11 cellular contexts compared by ENCODE assay signal in the genomic region with DNA sequence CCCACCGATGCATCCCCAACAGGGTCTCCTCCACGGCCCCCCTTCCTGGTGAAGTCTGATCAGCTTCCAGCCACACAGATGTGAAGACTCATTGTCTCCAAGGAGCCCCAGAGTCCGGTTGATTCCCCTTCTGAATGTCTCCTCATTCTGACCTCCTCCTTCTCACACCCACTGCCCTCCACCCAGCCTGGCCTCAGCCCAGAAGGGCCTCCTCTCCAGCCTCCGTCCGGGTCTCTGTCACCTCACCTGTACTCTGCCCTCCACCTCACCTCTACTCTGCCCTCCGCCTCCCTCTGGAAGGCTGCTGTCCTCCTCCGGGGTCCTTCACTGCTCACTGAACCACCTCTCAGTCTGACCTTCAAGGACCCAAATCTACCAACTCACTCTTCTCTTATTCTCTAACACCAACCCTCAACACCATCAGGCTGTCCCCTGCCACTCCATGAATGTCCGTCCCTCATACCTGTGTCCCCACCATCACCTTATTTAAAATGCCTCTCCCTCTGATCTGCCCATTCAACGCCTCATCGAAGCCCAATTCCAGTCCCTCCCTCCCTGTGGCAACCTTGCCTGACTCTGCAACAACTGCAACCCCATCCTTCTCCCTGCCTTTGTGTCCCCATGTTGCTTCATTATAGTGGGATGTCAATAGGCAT.
DNase-seq lines count a peak whose midpoint lies in the region; ATAC-seq, FAIRE-seq and TF ChIP-seq lines count a peak whose summit lies in the region.
"Had no signal": no experiment of that assay in that cellular context is flagged by ENCODE, and none has a peak within 500 bp of the region (broad histone marks: within the 10 kb centered on the region; RNA-seq: fewer than 3 reads in every experiment).

No MANE protein-coding gene starts in this region.

- intact Hi-C loops in HepG2 (cut with micrococcal nuclease; ENCODE audit: unreplicated experiment) = no loop called here

- no peaks in the 10 kb centered on the region for H3K27me3 Mint-ChIP-seq in T-helper 1 cell treated with Interleukin-12 subunit alpha and Interleukin-12 subunit beta and Interleukin-4 antibody, amounts not matched to agents 30 μg/mL and 1 μg/mL, for 36 hours (ENCODE audit: low read depth)
- no peaks in the 10 kb centered on the region for H3K27me3 Mint-ChIP-seq in central memory CD8-positive, alpha-beta T cell

- no peak overlapping the region for H3K9ac ChIP-seq in HepG2 (ENCODE audit: insufficient read depth, low read depth, low read length)

- H2AFZ ChIP-seq in HepG2 (ENCODE audit: low read length) = no peak overlapping the region

- H4K20me1 ChIP-seq in HepG2 (ENCODE audit: insufficient read depth, low read length) = no peaks in the 10 kb centered on the region

- CTCF ChIA-PET in HepG2 (lab: Yijun Ruan, JAX; ENCODE audit: low intra/inter-chr PET ratio, low total read pairs) = no interaction called here

- no peaks in the 10 kb centered on the region for H3K79me2 ChIP-seq in HepG2 (ENCODE audit: insufficient read depth, low read length)

- peak; percentile 22 for ATAC-seq in HG03135 (IDR thresholded peaks at IDR 0.05; ENCODE audit: unreplicated experiment)
- no peak for ATAC-seq in central memory CD8-positive, alpha-beta T cell (replicated peaks; ENCODE audit: extremely low read depth, poor library complexity, severe bottlenecking)
- ATAC-seq in stimulated activated effector memory CD8-positive, alpha-beta T cell treated with anti-CD3 and anti-CD28 coated beads, Interleukin-12 subunit alpha, Interleukin-12 subunit beta, amount 100 ng/mL, for 72 hours = no peak
- no peak for ATAC-seq in HepG2

- no peak for TF ChIP-seq CTCF in HepG2 (CRISPR knock-in tag; IDR thresholded peaks at IDR 0.05)
- no peak for TF ChIP-seq CTCF in WERI-Rb-1 (IDR thresholded peaks at IDR 0.05; ENCODE audit: low read depth, low read length)

- H3K4me1 Mint-ChIP-seq in T-helper 1 cell treated with Interleukin-12 subunit alpha and Interleukin-12 subunit beta and Interleukin-4 antibody, amounts not matched to agents 30 μg/mL and 1 μg/mL, for 36 hours (ENCODE audit: low read depth) = peaks cover 54% of the 10 kb centered on the region
- peaks cover 34% of the 10 kb centered on the region for H3K4me1 Mint-ChIP-seq in central memory CD8-positive, alpha-beta T cell
- H3K4me1 Mint-ChIP-seq in stimulated activated effector memory CD8-positive, alpha-beta T cell treated with anti-CD3 and anti-CD28 coated beads, Interleukin-12 subunit alpha, Interleukin-12 subunit beta, amount 100 ng/mL, for 72 hours = peaks cover 55% of the 10 kb centered on the region

- in situ Hi-C loops in HepG2 (cut with HindIII; ENCODE audit: extremely low pct_ligation_motif_present, low pct_unique_long_range_greater_than_20kb) = no loop called here

- H3K27ac ChIP-seq in HepG2 (ENCODE audit: extremely low read length, insufficient read depth, low read length) (no peak overlapping the region), WERI-Rb-1 (no peak overlapping the region)
- H3K27ac ChIP-seq: 22Rv1 had no signal

- POLR2A ChIA-PET in HepG2 (lab: Yijun Ruan, JAX) = interaction anchor here (1.3 to 3.2 kb wide), 3 partner anchors 28 to 147 kb away, joined by 4 to 25 read pairs (median 7); no protein-coding TSS in a partner anchor

- no TSS peak for BruUV-seq in HepG2 (replicated peaks; lab: Mats Ljungman, UMichigan)

- H3K4me3 Mint-ChIP-seq in T-helper 1 cell treated with Interleukin-12 subunit alpha and Interleukin-12 subunit beta and Interleukin-4 antibody, amounts not matched to agents 30 μg/mL and 1 μg/mL, for 36 hours = peak overlapping the region; percentile 65
- H3K4me3 Mint-ChIP-seq in central memory CD8-positive, alpha-beta T cell = peak overlapping the region; percentile 70
- H3K4me3 Mint-ChIP-seq in stimulated activated effector memory CD8-positive, alpha-beta T cell treated with anti-CD3 and anti-CD28 coated beads, Interleukin-12 subunit alpha, Interleukin-12 subunit beta, amount 100 ng/mL, for 72 hours = peak overlapping the region; percentile 71

- no peak overlapping the region for H3K4me2 ChIP-seq in HepG2 (ENCODE audit: low read depth, low read length)

- TF ChIP-seq EP300 in HepG2 (IDR thresholded peaks at IDR 0.05; ENCODE audit: low read depth in 2 of 2, low read length in 2 of 2) = no peak
- TF ChIP-seq EP300 in HepG2 (CRISPR knock-in tag; IDR thresholded peaks at IDR 0.05; ENCODE audit: borderline replicate concordance) = no peak

- peaks cover 7% of the 10 kb centered on the region for H3K36me3 Mint-ChIP-seq in T-helper 1 cell treated with Interleukin-12 subunit alpha and Interleukin-12 subunit beta and Interleukin-4 antibody, amounts not matched to agents 30 μg/mL and 1 μg/mL, for 36 hours (ENCODE audit: low read depth)
- H3K36me3 Mint-ChIP-seq in central memory CD8-positive, alpha-beta T cell (ENCODE audit: insufficient read depth) = peaks cover 9% of the 10 kb centered on the region
- H3K36me3 Mint-ChIP-seq in stimulated activated effector memory CD8-positive, alpha-beta T cell treated with anti-CD3 and anti-CD28 coated beads, Interleukin-12 subunit alpha, Interleukin-12 subunit beta, amount 100 ng/mL, for 72 hours = peaks cover 5% of the 10 kb centered on the region

- TF ChIP-seq RAD21 in HepG2 (CRISPR knock-in tag; IDR thresholded peaks at IDR 0.05) = no peak

- H3K9me3 ChIP-seq in HepG2 (ENCODE audit: low read length) (no peaks in the 10 kb centered on the region), WERI-Rb-1 (ENCODE audit: severe bottlenecking) (no peaks in the 10 kb centered on the region)
- H3K9me3 ChIP-seq: ascending aorta had no signal

- DNase-seq in T-helper 1 cell (no peak), HepG2 (ENCODE audit: low spot score) (no peak), WERI-Rb-1 (no peak), retina (no peak)
- no peak for DNase-seq in central memory CD8-positive, alpha-beta T cell (ENCODE audit: low spot score in 2 of 2)
- no peak for DNase-seq in stimulated activated effector memory CD8-positive, alpha-beta T cell treated with anti-CD3 and anti-CD28 coated beads, Interleukin-12 subunit alpha, Interleukin-12 subunit beta, amount 100 ng/mL, for 72 hours (ENCODE audit: low spot score in 2 of 2)
- DNase-seq: T1000 had no signal

- H3K9me3 Mint-ChIP-seq in T-helper 1 cell treated with Interleukin-12 subunit alpha and Interleukin-12 subunit beta and Interleukin-4 antibody, amounts not matched to agents 30 μg/mL and 1 μg/mL, for 36 hours = peaks cover 12% of the 10 kb centered on the region
- no peaks in the 10 kb centered on the region for H3K9me3 Mint-ChIP-seq in central memory CD8-positive, alpha-beta T cell
- H3K9me3 Mint-ChIP-seq in stimulated activated effector memory CD8-positive, alpha-beta T cell treated with anti-CD3 and anti-CD28 coated beads, Interleukin-12 subunit alpha, Interleukin-12 subunit beta, amount 100 ng/mL, for 72 hours = no peaks in the 10 kb centered on the region

- WGBS in HepG2 (ENCODE audit: low lambda C conversion rate) = 92% methylated on average over 9 of the region's 10 CpGs

- no peak for TF ChIP-seq POLR2A in HepG2 (IDR thresholded peaks at IDR 0.05; ENCODE audit: insufficient read depth in 1 of 2, low read depth in 2 of 2, low read length in 2 of 2)

- H3K4me3 ChIP-seq in HepG2 (replicated peaks in 1 of 3; ENCODE audit: insufficient read depth in 1 of 3, low read depth in 2 of 3, low read length in 3 of 3) (no peak overlapping the region), WERI-Rb-1 (ENCODE audit: low read depth, low read length) (no peak overlapping the region)

- peaks cover 32% of the 10 kb centered on the region for H3K4me1 ChIP-seq in HepG2 (ENCODE audit: insufficient read depth, low read length)

- H3K36me3 ChIP-seq in HepG2 (replicated peaks in 1 of 2; ENCODE audit: control insufficient read depth in 1 of 2, insufficient read depth in 2 of 2, low read length in 2 of 2) (no peaks in the 10 kb centered on the region), WERI-Rb-1 (no peaks in the 10 kb centered on the region)
- H3K36me3 ChIP-seq: ascending aorta had no signal

- FAIRE-seq in HepG2 (lab: Jason Lieb, UNC) = no peak

- peak overlapping the region; percentile 93 for H3K27ac Mint-ChIP-seq in T-helper 1 cell treated with Interleukin-12 subunit alpha and Interleukin-12 subunit beta and Interleukin-4 antibody, amounts not matched to agents 30 μg/mL and 1 μg/mL, for 36 hours
- H3K27ac Mint-ChIP-seq in central memory CD8-positive, alpha-beta T cell (ENCODE audit: low read depth) = peak overlapping the region; percentile 96
- peak overlapping the region; percentile 91 for H3K27ac Mint-ChIP-seq in stimulated activated effector memory CD8-positive, alpha-beta T cell treated with anti-CD3 and anti-CD28 coated beads, Interleukin-12 subunit alpha, Interleukin-12 subunit beta, amount 100 ng/mL, for 72 hours

- no peaks in the 10 kb centered on the region for H3K27me3 ChIP-seq in HepG2 (ENCODE audit: control insufficient read depth in 1 of 2, insufficient read depth in 2 of 2, low read length in 2 of 2)
- no peaks in the 10 kb centered on the region for H3K27me3 ChIP-seq in WERI-Rb-1 (ENCODE audit: insufficient read depth, low read depth, severe bottlenecking)
- H3K27me3 ChIP-seq: ascending aorta had no signal

TF ChIP-seq in HepG2, 621 proteins besides CTCF, POLR2A, EP300 and RAD21 (continues in another document):
- no peak for TF ChIP-seq ZSCAN29 (CRISPR knock-in tag; conservative IDR thresholded peaks at IDR 0.05)
- no peak for TF ChIP-seq HOXA3 (CRISPR knock-in tag; IDR thresholded peaks at IDR 0.05)
- no peak for TF ChIP-seq HMG20A (CRISPR knock-in tag; IDR thresholded peaks at IDR 0.05; ENCODE audit: borderline replicate concordance)
- TF ChIP-seq, protein P1, sequence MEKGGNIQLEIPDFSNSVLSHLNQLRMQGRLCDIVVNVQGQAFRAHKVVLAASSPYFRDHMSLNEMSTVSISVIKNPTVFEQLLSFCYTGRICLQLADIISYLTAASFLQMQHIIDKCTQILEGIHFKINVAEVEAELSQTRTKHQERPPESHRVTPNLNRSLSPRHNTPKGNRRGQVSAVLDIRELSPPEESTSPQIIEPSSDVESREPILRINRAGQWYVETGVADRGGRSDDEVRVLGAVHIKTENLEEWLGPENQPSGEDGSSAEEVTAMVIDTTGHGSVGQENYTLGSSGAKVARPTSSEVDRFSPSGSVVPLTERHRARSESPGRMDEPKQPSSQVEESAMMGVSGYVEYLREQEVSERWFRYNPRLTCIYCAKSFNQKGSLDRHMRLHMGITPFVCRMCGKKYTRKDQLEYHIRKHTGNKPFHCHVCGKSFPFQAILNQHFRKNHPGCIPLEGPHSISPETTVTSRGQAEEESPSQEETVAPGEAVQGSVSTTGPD (CRISPR knock-in tag; IDR thresholded peaks at IDR 0.05) = no peak
- no peak for TF ChIP-seq PRPF4 (IDR thresholded peaks at IDR 0.05; ENCODE audit: low read depth, low read length, poor library complexity, severe bottlenecking)
- no peak for TF ChIP-seq ZNF138 (CRISPR knock-in tag; IDR thresholded peaks at IDR 0.05; ENCODE audit: low read depth)
